25 cellular contexts compared by ENCODE assay signal in the genomic region with DNA sequence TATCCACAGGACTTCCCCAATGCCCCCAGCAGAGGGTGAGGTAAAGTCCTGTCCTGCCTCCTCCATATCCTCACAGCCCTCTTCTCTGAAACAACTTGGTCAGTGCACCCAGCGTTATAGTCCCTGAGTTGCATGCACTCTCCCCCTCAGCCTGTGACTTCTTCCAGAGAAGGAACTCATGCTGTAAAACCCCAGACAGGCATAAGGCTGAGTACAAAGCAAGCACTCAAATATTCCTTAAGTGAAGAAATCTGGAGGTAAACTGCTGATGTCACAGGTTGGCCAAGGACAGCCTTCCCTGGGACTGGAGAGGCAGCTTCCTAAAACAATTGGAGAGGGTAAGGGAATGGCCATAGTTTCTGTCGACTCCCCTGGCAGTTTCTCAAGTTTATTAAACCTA. TPM values are rescaled to one million over a fixed set of nuclear protein-coding genes. Genes with fewer than 3 reads are reported as not detected.
DNase-seq lines count a peak whose midpoint lies in the region; ATAC-seq, FAIRE-seq and TF ChIP-seq lines count a peak whose summit lies in the region.
"Had no signal": no experiment of that assay in that cellular context is flagged by ENCODE, and none has a peak within 500 bp of the region (broad histone marks: within the 10 kb centered on the region; RNA-seq: fewer than 3 reads in every experiment).

No MANE protein-coding gene starts in this region.

- intact Hi-C loops in K562 (cut with micrococcal nuclease) (no loop called here), posterior vena cava (cut with DNase I) (no loop called here)

- no TSS peak for BruUV-seq in K562 (replicated peaks; lab: Mats Ljungman, UMichigan)

- H3K9me3 Mint-ChIP-seq in GM23338 (0 out of 3 replicates have a peak, but pooled peaks cover 2% of the 10 kb centered on the region), H9 (peaks cover 7 to 9% of the 10 kb centered on the region in 2 experiments), mesothelial cell of epicardium (peaks cover 12% of the 10 kb centered on the region)
- H3K9me3 Mint-ChIP-seq: CD4-positive, alpha-beta T cell had no signal

- H3K79me1 ChIP-seq in H9 (ENCODE audit: insufficient read depth, low read depth, low read length, poor library complexity, severe bottlenecking): no peaks in the 10 kb centered on the region

- no peak overlapping the region for H3K23ac ChIP-seq in H9 (ENCODE audit: insufficient read length, low read depth, low read length)

- H4K20me1 ChIP-seq in GM23338 (replicated peaks; ENCODE audit: insufficient read depth) (no peaks in the 10 kb centered on the region), H9 (ENCODE audit: control insufficient read depth, insufficient read depth, insufficient read length) (no peaks in the 10 kb centered on the region), K562 (replicated peaks; ENCODE audit: control insufficient read depth, insufficient read depth, low read length) (no peaks in the 10 kb centered on the region)
- H4K20me1 ChIP-seq: BLaER1 treated with 17β-estradiol and CSF1 and Interleukin-3, amounts not matched to agents 10 nM and 100 nM had no signal

- no peak; the same call in 2 of the 3 replicates for ATAC-seq in GM23338
- ATAC-seq in K562: peak; percentile 32; the same call in 2 of the 3 replicates
- ATAC-seq in HG03039 (IDR thresholded peaks at IDR 0.05; ENCODE audit: unreplicated experiment): no peak
- ATAC-seq: A549, HCT116 had no signal

- H3K4me1 ChIP-seq in GM23338 (ENCODE audit: insufficient read depth): peaks cover 5% of the 10 kb centered on the region
- no peaks in the 10 kb centered on the region for H3K4me1 ChIP-seq in H9 (ENCODE audit: insufficient read depth, low read length)
- no peaks in the 10 kb centered on the region; a peak in 1 of 5 replicates for H3K4me1 ChIP-seq in K562 (replicated peaks in 1 of 2; ENCODE audit: control insufficient read depth in 2 of 2, insufficient read depth in 2 of 2, low read length in 2 of 2)
- H3K4me1 ChIP-seq: A549; BE2C; BLaER1 treated with 17β-estradiol and CSF1 and Interleukin-3, amounts not matched to agents 10 nM and 100 nM had no signal

- POLR2A ChIA-PET in K562 (lab: Yijun Ruan, JAX): interaction anchor here (0.5 to 1.7 kb wide), 3 partner anchors 12 to 417 kb away, joined by 3 to 5 read pairs (median 3); no protein-coding TSS in a partner anchor

- peaks cover 4% of the 10 kb centered on the region for H3K9me3 ChIP-seq in H9 (ENCODE audit: control insufficient read depth, low read depth, low read length)
- H3K9me3 ChIP-seq in K562 (replicated peaks; ENCODE audit: control insufficient read depth, insufficient read depth, low read depth, low read length): peaks cover 3% of the 10 kb centered on the region; the same call in 1 of the 2 replicates
- H3K9me3 ChIP-seq: A549, BE2C had no signal

- no peak overlapping the region for H3K14ac ChIP-seq in H9 (ENCODE audit: insufficient read depth, low read length)

- H3K27ac Mint-ChIP-seq in GM23338 (no peak overlapping the region), H9 (no peak overlapping the region), mesothelial cell of epicardium (peak overlapping the region; percentile 86)
- H3K27ac Mint-ChIP-seq: CD14-positive monocyte; CD4-positive, alpha-beta T cell; CD8-positive, alpha-beta memory T cell had no signal

- no peaks in the 10 kb centered on the region for H3K36me3 ChIP-seq in GM23338 (ENCODE audit: insufficient read depth)
- no peaks in the 10 kb centered on the region for H3K36me3 ChIP-seq in K562 (ENCODE audit: control insufficient read depth, insufficient read depth, low read length)
- H3K36me3 ChIP-seq: BE2C; BLaER1 treated with 17β-estradiol and CSF1 and Interleukin-3, amounts not matched to agents 10 nM and 100 nM had no signal

- H3K56ac ChIP-seq in H9 (ENCODE audit: insufficient read length, low read depth, low read length): no peak overlapping the region

- in situ Hi-C loops in K562 (cut with MboI): no loop called here

- H3K27ac ChIP-seq in GM23338 (ENCODE audit: low read depth) (no peak overlapping the region), H9 (ENCODE audit: insufficient read length, low read depth, low read length) (no peak overlapping the region), K562 (ENCODE audit: extremely low read depth, low read depth, low read length) (no peak overlapping the region)
- H3K27ac ChIP-seq: A549; BLaER1 treated with 17β-estradiol and CSF1 and Interleukin-3, amounts not matched to agents 10 nM and 100 nM had no signal

- no CpG with 5 or more reads among the region's 2 CpGs for WGBS in H9 (ENCODE audit: extremely low coverage, insufficient read length, low lambda C conversion rate)
- 4% methylated on average over 2 of the region's 2 CpGs for WGBS in K562 (ENCODE audit: insufficient coverage, low coverage, missing lambda C conversion rate)

- no peak for DNase-seq in GM23338 (ENCODE audit: low spot score)
- no peak for DNase-seq in H9
- DNase-seq in K562 (ENCODE audit: extremely low read depth in 1 of 4, low spot score in 3 of 4): no peak
- no peak for DNase-seq in mesothelial cell of epicardium (ENCODE audit: low spot score in 2 of 2, unreplicated experiment in 2 of 2)
- DNase-seq in posterior vena cava (ENCODE audit: low spot score): no peak
- DNase-seq in NCI-H2227 treated with DMSO at 0.1 percent for 48 hours (lab: John Stamatoyannopoulos, UW): no peak
- no peak for DNase-seq in mucosa of gallbladder (ENCODE audit: low spot score)
- DNase-seq: 8988T; ACHN; AML-193; BE2C; CD4-positive, alpha-beta T cell; CD8-positive, alpha-beta memory T cell; DMS53; DMS79 treated with DMSO at 0.1 percent for 48 hours; GF-D8; GOT3 had no signal

- H2BK120ac ChIP-seq in H9 (ENCODE audit: low read depth, low read length, poor library complexity, severe bottlenecking): no peak overlapping the region

- no peak overlapping the region for H4K91ac ChIP-seq in H9 (ENCODE audit: insufficient read length, low read depth, low read length)

- no peaks in the 10 kb centered on the region for H3K36me3 Mint-ChIP-seq in GM23338 (ENCODE audit: low read depth)
- H3K36me3 Mint-ChIP-seq in H9 (ENCODE audit: insufficient read depth in 1 of 3, low read depth in 3 of 3): peaks cover 0 to 5% (median 0%) of the 10 kb centered on the region in 3 experiments; a peak in 3 of 7 replicates
- no peaks in the 10 kb centered on the region for H3K36me3 Mint-ChIP-seq in mesothelial cell of epicardium
- H3K36me3 Mint-ChIP-seq: CD14-positive monocyte; CD8-positive, alpha-beta memory T cell had no signal

- H3K4ac ChIP-seq in H9 (ENCODE audit: low read depth, low read length): no peak overlapping the region

- H2AK5ac ChIP-seq in H9 (ENCODE audit: insufficient read length, low read length): no peak overlapping the region

- H2BK5ac ChIP-seq in H9 (ENCODE audit: insufficient read length, low read length): no peak overlapping the region

- CTCF ChIA-PET in K562 (lab: Yijun Ruan, JAX; ENCODE audit: low intra/inter-chr PET ratio): interaction anchor here (0.6 kb wide), 1 partner anchor 92 kb away, joined by 5 read pairs; no protein-coding TSS in a partner anchor

- H2BK12ac ChIP-seq in H9 (ENCODE audit: insufficient read length, low read depth, low read length): no peak overlapping the region

- no peak overlapping the region for H3K9ac ChIP-seq in H9 (ENCODE audit: extremely low read depth, insufficient read length, low read length)
- no peak overlapping the region for H3K9ac ChIP-seq in K562 (ENCODE audit: insufficient read depth in 1 of 2, low read depth in 2 of 2, low read length in 2 of 2)
- H3K9ac ChIP-seq: BLaER1 treated with 17β-estradiol and CSF1 and Interleukin-3, amounts not matched to agents 10 nM and 100 nM had no signal

- H3K4me3 ChIP-seq in GM23338: no peak overlapping the region
- no peak overlapping the region for H3K4me3 ChIP-seq in K562
- H3K4me3 ChIP-seq: A549; BLaER1 treated with 17β-estradiol and CSF1 and Interleukin-3, amounts not matched to agents 10 nM and 100 nM had no signal

- peaks cover 9% of the 10 kb centered on the region; the same call in 1 of the 2 replicates for H3K9me2 ChIP-seq in GM23338 (ENCODE audit: insufficient read depth)

- no peak for TF ChIP-seq EP300 in K562 (IDR thresholded peaks at IDR 0.05; ENCODE audit: low read length)

- TF ChIP-seq RAD21 in K562 (CRISPR knock-in tag; conservative IDR thresholded peaks at IDR 0.05 in 1 of 2, IDR thresholded peaks at IDR 0.05 in 1 of 2): no peak

- no peaks in the 10 kb centered on the region for H3F3A ChIP-seq in GM23338 (replicated peaks; ENCODE audit: low read depth)

- H3K27me3 Mint-ChIP-seq in GM23338 (ENCODE audit: insufficient read depth, low read depth, poor library complexity): peaks cover 6% of the 10 kb centered on the region
- H3K27me3 Mint-ChIP-seq in H9 (ENCODE audit: low read depth): peaks cover 9% of the 10 kb centered on the region
- H3K27me3 Mint-ChIP-seq in mesothelial cell of epicardium (ENCODE audit: low read depth): peaks cover 3% of the 10 kb centered on the region
- H3K27me3 Mint-ChIP-seq: CD4-positive, alpha-beta T cell had no signal

- H2BK15ac ChIP-seq in H9 (ENCODE audit: low read depth, low read length): no peak overlapping the region

- H3K23me2 ChIP-seq in H9 (ENCODE audit: insufficient read length, low read depth, low read length, poor library complexity, severe bottlenecking): peaks cover 2% of the 10 kb centered on the region

- H3K4me2 ChIP-seq in GM23338: no peak overlapping the region
- H3K4me2 ChIP-seq in H9 (ENCODE audit: insufficient read depth, insufficient read length, low read length): no peak overlapping the region
- no peak overlapping the region for H3K4me2 ChIP-seq in K562 (ENCODE audit: insufficient read depth, low read length)
- H3K4me2 ChIP-seq: A549; BLaER1 treated with 17β-estradiol and CSF1 and Interleukin-3, amounts not matched to agents 10 nM and 100 nM had no signal

- H3K18ac ChIP-seq in H9 (ENCODE audit: insufficient read length, low read depth, low read length): no peak overlapping the region

- H3K79me2 ChIP-seq in GM23338 (replicated peaks; ENCODE audit: insufficient read depth) (no peaks in the 10 kb centered on the region), H9 (ENCODE audit: insufficient read depth, low read length) (no peaks in the 10 kb centered on the region), K562 (ENCODE audit: control insufficient read depth, insufficient read depth, low read length) (no peaks in the 10 kb centered on the region)

- peaks cover 6% of the 10 kb centered on the region for H3K4me1 Mint-ChIP-seq in GM23338
- H3K4me1 Mint-ChIP-seq in H9: peaks cover 6% of the 10 kb centered on the region in 2 experiments
- H3K4me1 Mint-ChIP-seq in mesothelial cell of epicardium: peaks cover 42% of the 10 kb centered on the region
- H3K4me1 Mint-ChIP-seq: CD14-positive monocyte; CD8-positive, alpha-beta memory T cell had no signal

- no peak for FAIRE-seq in K562 (lab: Jason Lieb, UNC)
- FAIRE-seq: A549, GM12891, GM18507, H54 had no signal

- no peak overlapping the region for H3T11ph ChIP-seq in H9 (ENCODE audit: low read length)

- TF ChIP-seq CTCF in GM23338 (conservative IDR thresholded peaks at IDR 0.05; ENCODE audit: low read depth in 2 of 2) (no peak), H9 (conservative IDR thresholded peaks at IDR 0.05) (no peak), K562 (IDR thresholded peaks at IDR 0.05 in 2 of 3, conservative IDR thresholded peaks at IDR 0.05 in 1 of 3; ENCODE audit: insufficient read depth in 2 of 3, low read depth in 1 of 3, low read length in 3 of 3) (no peak), mesothelial cell of epicardium (IDR thresholded peaks at IDR 0.05; ENCODE audit: unreplicated experiment) (no peak)

- no peak overlapping the region for H4K5ac ChIP-seq in H9 (ENCODE audit: insufficient read length, low read depth, low read length)

- H2AFZ ChIP-seq in GM23338: peak overlapping the region; percentile 60; the same call in 1 of the 2 replicates
- H2AFZ ChIP-seq in H9 (ENCODE audit: low read length): no peak overlapping the region
- no peak overlapping the region for H2AFZ ChIP-seq in K562 (ENCODE audit: low read depth, low read length)

- H3K27me3 ChIP-seq in GM23338 (ENCODE audit: insufficient read depth) (peaks cover 9% of the 10 kb centered on the region; the same call in 1 of the 2 replicates), H9 (ENCODE audit: insufficient read depth, low read length) (peaks cover 2% of the 10 kb centered on the region; the same call in 1 of the 2 replicates), K562 (ENCODE audit: control insufficient read depth in 2 of 2, insufficient read depth in 2 of 2, low read length in 2 of 2) (no peaks in the 10 kb centered on the region)
- H3K27me3 ChIP-seq: BE2C; BLaER1 treated with 17β-estradiol and CSF1 and Interleukin-3, amounts not matched to agents 10 nM and 100 nM had no signal

- peak overlapping the region; percentile 64 for H2BK20ac ChIP-seq in H9 (ENCODE audit: low read depth, low read length, poor library complexity, severe bottlenecking)

- H4K8ac ChIP-seq in H9 (replicated peaks; ENCODE audit: insufficient read length, low read depth, low read length): no peak overlapping the region

- H3K4me3 Mint-ChIP-seq in GM23338: no peak overlapping the region
- no peak overlapping the region for H3K4me3 Mint-ChIP-seq in H9
- no peak overlapping the region for H3K4me3 Mint-ChIP-seq in mesothelial cell of epicardium
- H3K4me3 Mint-ChIP-seq: CD14-positive monocyte; CD4-positive, alpha-beta T cell; CD8-positive, alpha-beta memory T cell had no signal

- no peaks in the 10 kb centered on the region for H3K9me1 ChIP-seq in K562 (ENCODE audit: control insufficient read depth, insufficient read depth, low read length)

- TF ChIP-seq POLR2A in K562 (conservative IDR thresholded peaks at IDR 0.05): no peak

RNA-seq across cellular contexts. Expression of a gene that starts 12.9 kb away (rescaled TPM):
- 153 and 175 TPM in 2 replicates for total RNA-seq in GM23338 (2014; rRNA removed; shearing (Covaris generic))
- polyA plus RNA-seq in GM23338 (2016; fragmentation: Nextera tagmentation; extraction: Ambion mirVana): 168 and 202 TPM in 2 replicates
- 91.0 and 93.2 TPM in 2 replicates for total RNA-seq in H9 (2021)
- total RNA-seq in K562 (2011; cell fraction: chromatin; rRNA removed; ENCODE audit: low replicate concordance): 323 and 660 TPM in 2 replicates
- 230 and 256 TPM in 2 replicates for total RNA-seq in K562 (2011; cell fraction: nucleolus; rRNA removed)
- total RNA-seq in K562 (2011; cell fraction: nucleoplasm; rRNA removed): 346 and 443 TPM in 2 replicates
- total RNA-seq in K562 (2014; rRNA removed): 150 and 159 TPM in 2 replicates
- 185 and 195 TPM in 2 replicates for total RNA-seq in K562 (2014; rRNA removed; fragmentation: Illumina TruSeq; extraction: Trizol)
- total RNA-seq in K562 (2015; rRNA removed; fragmentation: Illumina TruSeq; extraction: Trizol): 164 and 183 TPM in 2 replicates
- 155 and 160 TPM in 2 replicates for total RNA-seq in K562 (2021)
- polyA plus RNA-seq in K562 (2011; rRNA removed): 95.8 and 140 TPM in 2 replicates
- polyA plus RNA-seq in K562 (2011; cell fraction: cytosol; rRNA removed): 30.0 and 51.6 TPM in 2 replicates
- polyA plus RNA-seq in K562 (2011; cell fraction: nucleus; rRNA removed): 78.7 and 90.6 TPM in 2 replicates
- polyA plus RNA-seq in K562 (2012): 49.0 and 82.7 TPM in 2 replicates
- polyA plus RNA-seq in K562 (2014; fragmentation: Illumina TruSeq; extraction: Trizol): 134 and 167 TPM in 2 replicates
- polyA plus RNA-seq in K562 (2014; fragmentation: Nextera tagmentation; extraction: Ambion mirVana): 100 to 1,000 TPM in 1 of 2 experiments, 10 to 100 TPM in 1; 99.6 to 164 TPM
- polyA plus RNA-seq in K562 (2014; rRNA removed): 116 and 135 TPM in 2 replicates
- polyA minus RNA-seq in K562 (2011; rRNA and poly(A)+ RNA removed): 308 and 311 TPM in 2 replicates
- 93.0 and 108 TPM in 2 replicates for polyA minus RNA-seq in K562 (2011; cell fraction: cytosol; rRNA and poly(A)+ RNA removed)
- 135 and 201 TPM in 2 replicates for polyA minus RNA-seq in K562 (2011; cell fraction: nucleus; rRNA and poly(A)+ RNA removed)
- total RNA-seq in mesothelial cell of epicardium: 70.2 to 71.9 TPM (median 71.0 TPM) in 3 replicates
- total RNA-seq in posterior vena cava: 10 to 100 TPM; 29.0 to 30.7 TPM
- total RNA-seq in mucosa of gallbladder: 39.9 TPM
